Comparison of ENCODE assay signal across 21 cellular contexts in genomic region chr12:116561181-116561821, GRCh38. TPM values are rescaled to one million over a fixed set of nuclear protein-coding genes. Genes with fewer than 3 reads are reported as not detected.
DNase-seq lines count a peak whose midpoint lies in the region; ATAC-seq and TF ChIP-seq lines count a peak whose summit lies in the region.
"Had no signal": no experiment of that assay in that cellular context is flagged by ENCODE, and none has a peak within 500 bp of the region (broad histone marks: within the 10 kb centered on the region; RNA-seq: fewer than 3 reads in every experiment).

No MANE protein-coding gene starts in this region.

- H3K9me3 Mint-ChIP-seq in memory B cell, result peaks cover 8% of the 10 kb centered on the region

- ATAC-seq in memory B cell (ENCODE audit: low read depth) (no peak), HG02981 (IDR thresholded peaks at IDR 0.05; ENCODE audit: unreplicated experiment) (no peak), GM19463 (IDR thresholded peaks at IDR 0.05; ENCODE audit: unreplicated experiment) (no peak)
- ATAC-seq: PC-3 had no signal

- peaks cover 7% of the 10 kb centered on the region for H3K4me1 ChIP-seq in SJCRH30
- H3K4me1 ChIP-seq: adrenal gland had no signal

- H3K9me3 ChIP-seq in SJCRH30 (replicated peaks), result no peaks in the 10 kb centered on the region

- no peak overlapping the region for H3K4me3 Mint-ChIP-seq in memory B cell

- H3K27ac ChIP-seq in HL-60 (replicated peaks), result peak overlapping the region; percentile 90
- H3K27ac ChIP-seq in SJCRH30, result no peak overlapping the region
- H3K27ac ChIP-seq: adrenal gland, tibial nerve, VCaP had no signal

- H3K36me3 ChIP-seq in SJCRH30, result no peaks in the 10 kb centered on the region
- H3K36me3 ChIP-seq: adrenal gland, stomach, tibial nerve had no signal

- no peaks in the 10 kb centered on the region for H3K27me3 Mint-ChIP-seq in memory B cell

- H3K27me3 ChIP-seq in HL-60 (ENCODE audit: insufficient read depth, poor library complexity, severe bottlenecking) (no peaks in the 10 kb centered on the region), SJCRH30 (no peaks in the 10 kb centered on the region)
- H3K27me3 ChIP-seq: adrenal gland, stomach, tibial nerve had no signal

- peak overlapping the region; percentile 98 for H3K27ac Mint-ChIP-seq in memory B cell

- DNase-seq in NCI-H82 (lab: John Stamatoyannopoulos, UW), result peak; percentile 22
- DNase-seq in NCI-H82 treated with DMSO at 0.1 percent for 48 hours (lab: John Stamatoyannopoulos, UW; ENCODE audit: unreplicated experiment), result no peak
- no peak for DNase-seq in HL-60 (ENCODE audit: low read depth in 1 of 2, low spot score in 1 of 2)
- DNase-seq in SJCRH30, result peak; percentile 15 to 34
- no peak for DNase-seq in memory B cell (ENCODE audit: low spot score in 2 of 2)
- no peak for DNase-seq in activated T-cell treated with anti-CD3 and anti-CD28 coated beads, Interleukin-2, amount 50 U/mL, for 48 hours
- DNase-seq: activated effector memory CD4-positive, alpha-beta T cell treated with Interleukin-2 at 50 U/mL for 16 hours; adrenal gland; DMS153; GDM1; glutamatergic neuron; HCEC 1CT; mesendoderm; NCI-H1694; PC-3; SHP77 treated with DMSO at 0.1 percent for 48 hours; stomach had no signal

- TF ChIP-seq CTCF in HL-60 (IDR thresholded peaks at IDR 0.05; ENCODE audit: insufficient read depth, low read length), result no peak

- H3K36me3 Mint-ChIP-seq in memory B cell, result peaks cover 7% of the 10 kb centered on the region

- peaks cover 29% of the 10 kb centered on the region for H3K4me1 Mint-ChIP-seq in memory B cell

- H3K4me3 ChIP-seq in HL-60 (replicated peaks; ENCODE audit: insufficient read depth, low read length), result no peak overlapping the region
- no peak overlapping the region for H3K4me3 ChIP-seq in SJCRH30
- H3K4me3 ChIP-seq: adrenal gland, stomach, tibial nerve had no signal

RNA-seq across cellular contexts. Expression of gene MAP1LC3B2, which starts 2.1 kb away (rescaled TPM):
- total RNA-seq in SJCRH30 (2014; rRNA removed; shearing (Covaris generic)), result not detected in 2 replicates
- total RNA-seq: PC-3 had no signal

Comparison
In these comparisons a context has a peak if more than half of its experiments do, and no peak if none do; other contexts are left out.
1. DNase-seq: peak in NCI-H82 (single experiment) and SJCRH30 (2 of 2); none in NCI-H82 treated with DMSO at 0.1 percent for 48 hours (single experiment), HL-60 (0 of 2), memory B cell (0 of 2) and activated T-cell treated with anti-CD3 and anti-CD28 coated beads, Interleukin-2, amount 50 U/mL, for 48 hours (0 of 2).